Comparison of ENCODE assay signal across 16 cellular contexts in genomic region chr2:177221534-177221933, GRCh38. TPM values are rescaled to one million over a fixed set of nuclear protein-coding genes. Genes with fewer than 3 reads are reported as not detected.
DNase-seq lines count a peak whose midpoint lies in the region; ATAC-seq and TF ChIP-seq lines count a peak whose summit lies in the region.
"Had no signal": no experiment of that assay in that cellular context is flagged by ENCODE, and none has a peak within 500 bp of the region (broad histone marks: within the 10 kb centered on the region; RNA-seq: fewer than 3 reads in every experiment).

No MANE protein-coding gene starts in this region.

- no peaks in the 10 kb centered on the region for H3K9me3 ChIP-seq in CD8-positive, alpha-beta memory T cell (ENCODE audit: low read length)
- H3K9me3 ChIP-seq: MG63, thoracic aorta had no signal

- CTCF ChIA-PET in activated CD8-positive, alpha-beta T cell treated with anti-CD3 and anti-CD28 coated beads for 36 hours (lab: Charles Lee): interaction anchor here (1.9 to 2.0 kb wide), 2 partner anchors 9 to 56 kb away, joined by 5 to 11 read pairs; no protein-coding TSS in a partner anchor
- CTCF ChIA-PET in activated CD8-positive, alpha-beta T cell treated with anti-CD3 and anti-CD28 coated beads, Interleukin-2, amount 10 ng/mL, durations not matched to agents 7 days and 5 days (lab: Charles Lee): interaction anchor here (1.0 to 3.2 kb wide), 6 partner anchors 9 to 57 kb away, joined by 3 to 23 read pairs (median 4); no protein-coding TSS in a partner anchor
- CTCF ChIA-PET in CD8-positive, alpha-beta memory T cell (lab: Charles Lee): interaction anchor here (2.8 kb wide), 1 partner anchor 42 kb away, joined by 15 read pairs; the partner anchor contains the start of gene NFE2L2
- CTCF ChIA-PET in activated CD4-positive, alpha-beta memory T cell treated with anti-CD3 and anti-CD28 coated beads for 36 hours (lab: Charles Lee): interaction anchor here (1.4 kb wide), 1 partner anchor 42 kb away, joined by 9 read pairs; no protein-coding TSS in a partner anchor

- peaks cover 61% of the 10 kb centered on the region for H3K36me3 ChIP-seq in CD8-positive, alpha-beta memory T cell (ENCODE audit: insufficient read depth, low read length)

- H3K4me1 ChIP-seq in CD8-positive, alpha-beta memory T cell (ENCODE audit: insufficient read depth, low read length): peaks cover 28% of the 10 kb centered on the region

- H3K9me3 Mint-ChIP-seq in activated CD8-positive, alpha-beta T cell treated with anti-CD3 and anti-CD28 coated beads for 36 hours: no peaks in the 10 kb centered on the region
- H3K9me3 Mint-ChIP-seq in activated CD8-positive, alpha-beta T cell treated with anti-CD3 and anti-CD28 coated beads, Interleukin-2, amount 10 ng/mL, durations not matched to agents 7 days and 5 days (ENCODE audit: insufficient read depth): no peaks in the 10 kb centered on the region
- H3K9me3 Mint-ChIP-seq in CD8-positive, alpha-beta memory T cell: no peaks in the 10 kb centered on the region
- no peaks in the 10 kb centered on the region for H3K9me3 Mint-ChIP-seq in activated T-helper 17 cell treated with anti-CD3 and anti-CD28 coated beads, Interleukin-2, amount 50 U/mL, for 72 hours
- H3K9me3 Mint-ChIP-seq in natural killer cell treated with Interleukin-12 subunit alpha and Interleukin-12 subunit beta and Interleukin-15 and Interleukin-18, amount 100 ng/mL, for 72 hours: no peaks in the 10 kb centered on the region
- no peaks in the 10 kb centered on the region for H3K9me3 Mint-ChIP-seq in activated CD4-positive, alpha-beta memory T cell treated with anti-CD3 and anti-CD28 coated beads for 36 hours

- peaks cover 60% of the 10 kb centered on the region for H3K36me3 Mint-ChIP-seq in activated CD8-positive, alpha-beta T cell treated with anti-CD3 and anti-CD28 coated beads for 36 hours (ENCODE audit: low read depth)
- peaks cover 68% of the 10 kb centered on the region for H3K36me3 Mint-ChIP-seq in activated CD8-positive, alpha-beta T cell treated with anti-CD3 and anti-CD28 coated beads, Interleukin-2, amount 10 ng/mL, durations not matched to agents 7 days and 5 days (ENCODE audit: low read depth)
- H3K36me3 Mint-ChIP-seq in CD8-positive, alpha-beta memory T cell: peaks cover 12 to 79% (median 32%) of the 10 kb centered on the region in 3 donors
- peaks cover 99% of the 10 kb centered on the region for H3K36me3 Mint-ChIP-seq in activated T-helper 17 cell treated with anti-CD3 and anti-CD28 coated beads, Interleukin-2, amount 50 U/mL, for 72 hours (ENCODE audit: low read depth)
- peaks cover 55% of the 10 kb centered on the region for H3K36me3 Mint-ChIP-seq in natural killer cell treated with Interleukin-12 subunit alpha and Interleukin-12 subunit beta and Interleukin-15 and Interleukin-18, amount 100 ng/mL, for 72 hours
- H3K36me3 Mint-ChIP-seq in activated CD4-positive, alpha-beta memory T cell treated with anti-CD3 and anti-CD28 coated beads for 36 hours: peaks cover 57% of the 10 kb centered on the region

- H3K27me3 Mint-ChIP-seq in activated CD8-positive, alpha-beta T cell treated with anti-CD3 and anti-CD28 coated beads for 36 hours: no peaks in the 10 kb centered on the region
- no peaks in the 10 kb centered on the region for H3K27me3 Mint-ChIP-seq in activated CD8-positive, alpha-beta T cell treated with anti-CD3 and anti-CD28 coated beads, Interleukin-2, amount 10 ng/mL, durations not matched to agents 7 days and 5 days (ENCODE audit: low read depth)
- peaks cover 0 to 2% of the 10 kb centered on the region in 2 donors for H3K27me3 Mint-ChIP-seq in CD8-positive, alpha-beta memory T cell
- no peaks in the 10 kb centered on the region for H3K27me3 Mint-ChIP-seq in activated T-helper 17 cell treated with anti-CD3 and anti-CD28 coated beads, Interleukin-2, amount 50 U/mL, for 72 hours
- no peaks in the 10 kb centered on the region for H3K27me3 Mint-ChIP-seq in natural killer cell treated with Interleukin-12 subunit alpha and Interleukin-12 subunit beta and Interleukin-15 and Interleukin-18, amount 100 ng/mL, for 72 hours
- H3K27me3 Mint-ChIP-seq in activated CD4-positive, alpha-beta memory T cell treated with anti-CD3 and anti-CD28 coated beads for 36 hours: no peaks in the 10 kb centered on the region

- H3K4me1 Mint-ChIP-seq in activated CD8-positive, alpha-beta T cell treated with anti-CD3 and anti-CD28 coated beads for 36 hours (ENCODE audit: low read depth): peaks cover 40% of the 10 kb centered on the region
- H3K4me1 Mint-ChIP-seq in activated CD8-positive, alpha-beta T cell treated with anti-CD3 and anti-CD28 coated beads, Interleukin-2, amount 10 ng/mL, durations not matched to agents 7 days and 5 days (ENCODE audit: low read depth): peaks cover 38% of the 10 kb centered on the region
- peaks cover 45 to 66% (median 65%) of the 10 kb centered on the region in 3 donors for H3K4me1 Mint-ChIP-seq in CD8-positive, alpha-beta memory T cell
- peaks cover 18% of the 10 kb centered on the region for H3K4me1 Mint-ChIP-seq in activated T-helper 17 cell treated with anti-CD3 and anti-CD28 coated beads, Interleukin-2, amount 50 U/mL, for 72 hours
- H3K4me1 Mint-ChIP-seq in natural killer cell treated with Interleukin-12 subunit alpha and Interleukin-12 subunit beta and Interleukin-15 and Interleukin-18, amount 100 ng/mL, for 72 hours (ENCODE audit: low read depth in 2 of 2): peaks cover 43 to 46% of the 10 kb centered on the region in 2 donors
- peaks cover 61% of the 10 kb centered on the region for H3K4me1 Mint-ChIP-seq in activated CD4-positive, alpha-beta memory T cell treated with anti-CD3 and anti-CD28 coated beads for 36 hours (ENCODE audit: low read depth)

- intact Hi-C loops in activated CD8-positive, alpha-beta T cell treated with anti-CD3 and anti-CD28 coated beads for 36 hours (cut with micrococcal nuclease): no loop called here
- intact Hi-C loops in activated CD4-positive, alpha-beta memory T cell treated with anti-CD3 and anti-CD28 coated beads for 36 hours (cut with micrococcal nuclease): no loop called here

- H3K4me3 Mint-ChIP-seq in activated CD8-positive, alpha-beta T cell treated with anti-CD3 and anti-CD28 coated beads for 36 hours: no peak overlapping the region
- H3K4me3 Mint-ChIP-seq in activated CD8-positive, alpha-beta T cell treated with anti-CD3 and anti-CD28 coated beads, Interleukin-2, amount 10 ng/mL, durations not matched to agents 7 days and 5 days: no peak overlapping the region
- no peak overlapping the region for H3K4me3 Mint-ChIP-seq in CD8-positive, alpha-beta memory T cell
- no peak overlapping the region for H3K4me3 Mint-ChIP-seq in activated T-helper 17 cell treated with anti-CD3 and anti-CD28 coated beads, Interleukin-2, amount 50 U/mL, for 72 hours
- H3K4me3 Mint-ChIP-seq in natural killer cell treated with Interleukin-12 subunit alpha and Interleukin-12 subunit beta and Interleukin-15 and Interleukin-18, amount 100 ng/mL, for 72 hours: no peak overlapping the region
- no peak overlapping the region for H3K4me3 Mint-ChIP-seq in activated CD4-positive, alpha-beta memory T cell treated with anti-CD3 and anti-CD28 coated beads for 36 hours

- DNase-seq in activated CD8-positive, alpha-beta T cell treated with anti-CD3 and anti-CD28 coated beads for 36 hours: no peak
- no peak for DNase-seq in activated CD8-positive, alpha-beta T cell treated with anti-CD3 and anti-CD28 coated beads, Interleukin-2, amount 10 ng/mL, durations not matched to agents 7 days and 5 days
- DNase-seq in CD8-positive, alpha-beta memory T cell: no peak
- DNase-seq in natural killer cell treated with Interleukin-12 subunit alpha and Interleukin-12 subunit beta and Interleukin-15 and Interleukin-18, amount 100 ng/mL, for 72 hours (ENCODE audit: low spot score): no peak
- DNase-seq in NCI-H510A treated with DMSO at 0.1 percent for 48 hours (lab: John Stamatoyannopoulos, UW): no peak
- no peak for DNase-seq in RKO (ENCODE audit: low spot score)
- no peak for DNase-seq in activated CD4-positive, alpha-beta memory T cell treated with anti-CD3 and anti-CD28 coated beads for 36 hours
- DNase-seq: activated CD4-positive, alpha-beta T cell treated with anti-CD3 and anti-CD28 coated beads, Interleukin-2, amount 50 U/mL, for 1 hour; dermis blood vessel endothelial cell; MG63; NCI-H1417 treated with DMSO at 0.1 percent for 48 hours; NCI-H524; stimulated activated CD4-positive, alpha-beta T cell treated with anti-CD3 and anti-CD28 coated beads, Interleukin-15, amount 100 ng/mL, for 24 hours had no signal

- ATAC-seq in activated CD8-positive, alpha-beta T cell treated with anti-CD3 and anti-CD28 coated beads for 36 hours: no peak
- no peak for ATAC-seq in activated CD8-positive, alpha-beta T cell treated with anti-CD3 and anti-CD28 coated beads, Interleukin-2, amount 10 ng/mL, durations not matched to agents 7 days and 5 days
- ATAC-seq in activated T-helper 17 cell treated with anti-CD3 and anti-CD28 coated beads, Interleukin-2, amount 50 U/mL, for 72 hours (replicated peaks): no peak
- no peak for ATAC-seq in natural killer cell treated with Interleukin-12 subunit alpha and Interleukin-12 subunit beta and Interleukin-15 and Interleukin-18, amount 100 ng/mL, for 72 hours

- H3K4me3 ChIP-seq in CD8-positive, alpha-beta memory T cell (ENCODE audit: low read length): no peak overlapping the region
- H3K4me3 ChIP-seq: hepatocyte, MG63, thoracic aorta had no signal

- H3K27ac ChIP-seq in CD8-positive, alpha-beta memory T cell (ENCODE audit: low read depth, low read length): no peak overlapping the region
- H3K27ac ChIP-seq: hepatocyte, thoracic aorta had no signal

- peak overlapping the region; percentile 1 for H3K27ac Mint-ChIP-seq in activated CD8-positive, alpha-beta T cell treated with anti-CD3 and anti-CD28 coated beads for 36 hours
- no peak overlapping the region for H3K27ac Mint-ChIP-seq in activated CD8-positive, alpha-beta T cell treated with anti-CD3 and anti-CD28 coated beads, Interleukin-2, amount 10 ng/mL, durations not matched to agents 7 days and 5 days
- H3K27ac Mint-ChIP-seq in CD8-positive, alpha-beta memory T cell: peak overlapping the region in 6 of 8 donors; percentile 24 to 67 (median 44)
- H3K27ac Mint-ChIP-seq in activated T-helper 17 cell treated with anti-CD3 and anti-CD28 coated beads, Interleukin-2, amount 50 U/mL, for 72 hours: peak overlapping the region; percentile 43
- H3K27ac Mint-ChIP-seq in natural killer cell treated with Interleukin-12 subunit alpha and Interleukin-12 subunit beta and Interleukin-15 and Interleukin-18, amount 100 ng/mL, for 72 hours: peak overlapping the region; percentile 46 to 70
- no peak overlapping the region for H3K27ac Mint-ChIP-seq in activated CD4-positive, alpha-beta memory T cell treated with anti-CD3 and anti-CD28 coated beads for 36 hours

- POLR2A ChIA-PET in activated CD8-positive, alpha-beta T cell treated with anti-CD3 and anti-CD28 coated beads for 36 hours (lab: Charles Lee): interaction anchor here (0.9 to 3.2 kb wide), 9 partner anchors 9 to 74 kb away, joined by 3 to 26 read pairs (median 4); partner anchors contain the start of genes HNRNPA3 and NFE2L2
- POLR2A ChIA-PET in activated CD8-positive, alpha-beta T cell treated with anti-CD3 and anti-CD28 coated beads, Interleukin-2, amount 10 ng/mL, durations not matched to agents 7 days and 5 days (lab: Charles Lee): interaction anchor here (1.0 to 2.0 kb wide), 3 partner anchors 9 to 42 kb away, joined by 3 to 11 read pairs (median 8); partner anchors contain the start of genes HNRNPA3 and NFE2L2
- POLR2A ChIA-PET in CD8-positive, alpha-beta memory T cell (lab: Charles Lee): interaction anchor here (2.1 kb wide), 1 partner anchor 41 kb away, joined by 6 read pairs; no protein-coding TSS in a partner anchor
- POLR2A ChIA-PET in activated CD4-positive, alpha-beta memory T cell treated with anti-CD3 and anti-CD28 coated beads for 36 hours (lab: Charles Lee): interaction anchor here (0.7 to 2.1 kb wide), 3 partner anchors 9 to 42 kb away, joined by 3 to 13 read pairs (median 3); partner anchors contain the start of genes HNRNPA3 and NFE2L2

- TF ChIP-seq CTCF in activated CD8-positive, alpha-beta T cell treated with anti-CD3 and anti-CD28 coated beads for 36 hours (IDR thresholded peaks at IDR 0.05): no peak

- no peaks in the 10 kb centered on the region for H3K27me3 ChIP-seq in CD8-positive, alpha-beta memory T cell (ENCODE audit: insufficient read depth, low read length, poor library complexity, severe bottlenecking)
- H3K27me3 ChIP-seq: hepatocyte, MG63 had no signal

RNA-seq across cellular contexts. Expression of gene HNRNPA3, which starts 8.9 kb away (rescaled TPM):
- total RNA-seq in activated CD8-positive, alpha-beta T cell treated with anti-CD3 and anti-CD28 coated beads for 36 hours: 100 to 1,000 TPM; 292 to 308 TPM
- total RNA-seq in activated CD8-positive, alpha-beta T cell treated with anti-CD3 and anti-CD28 coated beads, Interleukin-2, amount 10 ng/mL, durations not matched to agents 7 days and 5 days: 100 to 1,000 TPM; 329 to 350 TPM
- 100 to 1,000 TPM; 203 to 216 TPM for total RNA-seq in CD8-positive, alpha-beta memory T cell
- 58.3 TPM for polyA plus RNA-seq in CD8-positive, alpha-beta memory T cell
- 100 to 1,000 TPM; 120 to 260 TPM for total RNA-seq in activated T-helper 17 cell treated with anti-CD3 and anti-CD28 coated beads, Interleukin-2, amount 50 U/mL, for 72 hours
- total RNA-seq in natural killer cell treated with Interleukin-12 subunit alpha and Interleukin-12 subunit beta and Interleukin-15 and Interleukin-18, amount 100 ng/mL, for 72 hours: 100 to 1,000 TPM; 170 to 282 TPM
- 100 to 1,000 TPM; 303 to 311 TPM for total RNA-seq in activated CD4-positive, alpha-beta memory T cell treated with anti-CD3 and anti-CD28 coated beads for 36 hours

RNA-seq across cellular contexts. Expression of gene NFE2L2, which starts 43.0 kb away (rescaled TPM):
- 10 to 100 TPM; 57.3 to 57.6 TPM for total RNA-seq in activated CD8-positive, alpha-beta T cell treated with anti-CD3 and anti-CD28 coated beads for 36 hours
- total RNA-seq in activated CD8-positive, alpha-beta T cell treated with anti-CD3 and anti-CD28 coated beads, Interleukin-2, amount 10 ng/mL, durations not matched to agents 7 days and 5 days: 10 to 100 TPM; 61.3 to 64.3 TPM
- 10 to 100 TPM; 58.0 to 63.0 TPM for total RNA-seq in CD8-positive, alpha-beta memory T cell
- polyA plus RNA-seq in CD8-positive, alpha-beta memory T cell: 47.7 TPM
- 10 to 100 TPM; 39.3 to 49.4 TPM for total RNA-seq in activated T-helper 17 cell treated with anti-CD3 and anti-CD28 coated beads, Interleukin-2, amount 50 U/mL, for 72 hours
- total RNA-seq in natural killer cell treated with Interleukin-12 subunit alpha and Interleukin-12 subunit beta and Interleukin-15 and Interleukin-18, amount 100 ng/mL, for 72 hours: 10 to 100 TPM; 71.2 to 96.6 TPM
- 10 to 100 TPM; 51.3 to 52.0 TPM for total RNA-seq in activated CD4-positive, alpha-beta memory T cell treated with anti-CD3 and anti-CD28 coated beads for 36 hours

Comparison
In these comparisons a context has a peak if more than half of its experiments do, and no peak if none do; other contexts are left out.
1. H3K27ac Mint-ChIP-seq: peak in activated CD8-positive, alpha-beta T cell treated with anti-CD3 and anti-CD28 coated beads for 36 hours (single experiment), CD8-positive, alpha-beta memory T cell (6 of 8), activated T-helper 17 cell treated with anti-CD3 and anti-CD28 coated beads, Interleukin-2, amount 50 U/mL, for 72 hours (single experiment) and natural killer cell treated with Interleukin-12 subunit alpha and Interleukin-12 subunit beta and Interleukin-15 and Interleukin-18, amount 100 ng/mL, for 72 hours (2 of 2); none in activated CD8-positive, alpha-beta T cell treated with anti-CD3 and anti-CD28 coated beads, Interleukin-2, amount 10 ng/mL, durations not matched to agents 7 days and 5 days (single experiment) and activated CD4-positive, alpha-beta memory T cell treated with anti-CD3 and anti-CD28 coated beads for 36 hours (single experiment).